ENCODE assay signal across 25 cellular contexts in the genomic region with DNA sequence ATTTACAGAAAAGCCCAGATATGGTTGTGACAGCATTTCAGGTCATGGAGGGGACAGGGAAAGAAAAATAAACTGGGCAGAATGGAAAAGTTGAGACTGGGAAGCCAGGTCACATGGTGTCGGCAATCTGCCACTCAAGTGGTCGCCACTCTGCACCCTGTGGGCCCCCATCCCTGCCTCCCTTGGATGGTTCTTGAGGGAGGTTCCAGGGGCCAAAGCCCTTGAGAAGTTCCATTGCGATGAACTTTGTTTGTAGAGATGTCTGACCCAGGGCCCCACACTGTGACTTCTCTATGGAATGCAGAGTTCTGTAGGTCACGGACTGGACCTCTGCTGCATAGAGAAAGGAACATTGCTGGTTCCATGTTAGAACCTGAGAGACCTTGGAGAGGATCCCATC.
"Had no signal": no experiment of that assay in that cellular context is flagged by ENCODE, and none has a peak within 500 bp of the region (broad histone marks: within the 10 kb centered on the region; RNA-seq: fewer than 3 reads in every experiment).

No MANE protein-coding gene starts in this region.

- H3K27me3 ChIP-seq: colonic mucosa, esophagus muscularis mucosa, esophagus squamous epithelium, gastrocnemius medialis, gastroesophageal sphincter, heart left ventricle had no signal

- H3K4me3 Mint-ChIP-seq: dendritic cell treated with granulocyte-macrophage colony-stimulating factor and Interleukin-4, amounts not matched to agents 40 ng/mL and 50 ng/mL, for 4 days; effector memory CD8-positive, alpha-beta T cell; endodermal cell had no signal

- H3K4me3 ChIP-seq: colonic mucosa, coronary artery, dorsolateral prefrontal cortex, esophagus muscularis mucosa, esophagus squamous epithelium, gastrocnemius medialis, gastroesophageal sphincter, heart left ventricle, heart right ventricle had no signal

- H3K36me3 ChIP-seq: colonic mucosa, esophagus muscularis mucosa, esophagus squamous epithelium, gastrocnemius medialis, gastroesophageal sphincter, heart left ventricle, heart right ventricle had no signal

- H3K27me3 Mint-ChIP-seq: dendritic cell treated with granulocyte-macrophage colony-stimulating factor and Interleukin-4, amounts not matched to agents 40 ng/mL and 50 ng/mL, for 4 days had no signal

- ATAC-seq: effector memory CD8-positive, alpha-beta T cell; esophagus mucosa; foreskin keratinocyte; gastrocnemius medialis; gastroesophageal sphincter; heart left ventricle; heart right ventricle had no signal

- H3K9me3 ChIP-seq: colonic mucosa, esophagus muscularis mucosa, esophagus squamous epithelium, gastrocnemius medialis, gastroesophageal sphincter had no signal

- H3K27ac ChIP-seq: colonic mucosa, coronary artery, dorsolateral prefrontal cortex, epithelial cell of prostate, esophagus muscularis mucosa, esophagus squamous epithelium, foreskin keratinocyte, gastrocnemius medialis, gastroesophageal sphincter, heart left ventricle, heart right ventricle had no signal

- H3K4me1 ChIP-seq: colonic mucosa, foreskin keratinocyte, gastrocnemius medialis, gastroesophageal sphincter had no signal

- DNase-seq: colonic mucosa; cortex of kidney; dermis blood vessel endothelial cell; dorsolateral prefrontal cortex; effector CD4-positive, alpha-beta T cell; effector CD8-positive, alpha-beta T cell; effector memory CD4-positive, alpha-beta T cell; effector memory CD8-positive, alpha-beta T cell; endodermal cell; erythroblast; esophagus squamous epithelium; foreskin fibroblast; foreskin keratinocyte; foreskin melanocyte; gastrocnemius medialis; glutamatergic neuron; head of caudate nucleus; heart left ventricle; heart right ventricle had no signal

- H3K27ac Mint-ChIP-seq: dendritic cell treated with granulocyte-macrophage colony-stimulating factor and Interleukin-4, amounts not matched to agents 40 ng/mL and 50 ng/mL, for 4 days; effector memory CD8-positive, alpha-beta T cell; endodermal cell had no signal
